In the genomic region with DNA sequence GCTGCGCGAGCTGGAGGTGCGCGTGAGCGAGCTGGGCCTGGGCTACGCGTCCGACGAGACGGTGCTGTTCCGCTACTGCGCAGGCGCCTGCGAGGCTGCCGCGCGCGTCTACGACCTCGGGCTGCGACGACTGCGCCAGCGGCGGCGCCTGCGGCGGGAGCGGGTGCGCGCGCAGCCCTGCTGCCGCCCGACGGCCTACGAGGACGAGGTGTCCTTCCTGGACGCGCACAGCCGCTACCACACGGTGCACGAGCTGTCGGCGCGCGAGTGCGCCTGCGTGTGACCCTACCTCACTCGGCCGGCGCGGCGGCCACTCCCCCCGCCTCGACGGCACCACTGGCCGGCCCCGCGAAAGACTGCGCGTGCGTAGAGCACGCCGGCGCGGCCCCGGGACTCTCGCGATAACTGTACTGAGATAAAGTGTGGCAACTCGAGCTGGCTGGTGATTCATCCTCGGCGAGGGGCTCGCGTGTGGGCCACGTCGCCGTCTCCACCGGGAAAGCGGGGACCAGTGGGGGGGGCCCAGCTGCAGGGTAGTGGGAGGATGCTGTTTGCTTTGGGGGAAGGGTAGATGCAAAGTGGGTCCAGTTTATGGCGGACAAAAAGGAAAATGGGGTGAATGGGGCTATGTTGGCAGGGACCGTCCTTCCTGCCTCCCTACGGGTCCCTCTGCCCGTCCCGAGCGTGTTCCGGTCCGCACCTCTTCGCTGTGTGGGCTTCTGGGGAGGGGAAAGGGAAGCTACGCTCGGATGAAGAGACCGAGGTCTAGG, we compare ENCODE assay signal across 8 cellular contexts. TPM values are rescaled to one million over a fixed set of nuclear protein-coding genes. Genes with fewer than 3 reads are reported as not detected.
DNase-seq lines count a peak whose midpoint lies in the region; ATAC-seq and TF ChIP-seq lines count a peak whose summit lies in the region.

No MANE protein-coding gene starts in this region.

- 0 to 1% (median 1%) methylated on average over 14 to 91 of the region's 91 CpGs for WGBS in adrenal gland, 4 donors
- 2% methylated on average over 91 of the region's 91 CpGs for WGBS in right cardiac atrium
- 0 to 1% (median 1%) methylated on average over 63 to 91 of the region's 91 CpGs for WGBS in psoas muscle, 3 donors

- TF ChIP-seq POLR2A in adrenal gland (IDR thresholded peaks at IDR 0.05), result peak; percentile 90 to 94

- H3K4me1 ChIP-seq in adrenal gland (replicated peaks in 1 of 2), result peaks cover 14 to 18% of the 10 kb centered on the region in 2 donors
- peaks cover 2% of the 10 kb centered on the region for H3K4me1 ChIP-seq in right cardiac atrium (ENCODE audit: control insufficient read depth, insufficient read depth, low read length)
- no peaks in the 10 kb centered on the region for H3K4me1 ChIP-seq in psoas muscle

- POLR2A ChIA-PET in GM10248 (lab: Yijun Ruan, JAX), result interaction anchor here (0.5 to 2.6 kb wide), 19 partner anchors 11 to 1037 kb away, joined by 3 to 21 read pairs (median 4); partner anchors contain the start of genes DUS3L, FEM1A, FUT6 and NDUFA11

- DNase-seq in GM10248 (ENCODE audit: extremely low spot score), result peak; percentile 98
- peak; percentile 92 for DNase-seq in NCI-H1105 (lab: John Stamatoyannopoulos, UW)
- DNase-seq in SW480 (ENCODE audit: low spot score), result peak; percentile 87
- DNase-seq in adrenal gland, result peak; percentile 93 to 96 (median 96)
- DNase-seq in right cardiac atrium, result peak; percentile 90 to 96 (median 95)
- peak; percentile 79 to 87 for DNase-seq in psoas muscle
- DNase-seq in ureter (ENCODE audit: low spot score), result peak; percentile 95

- peak overlapping the region; percentile 35 to 90 (median 56) for H3K27ac ChIP-seq in adrenal gland
- peak overlapping the region; percentile 42 for H3K27ac ChIP-seq in right cardiac atrium (ENCODE audit: low read length)
- no peak overlapping the region for H3K27ac ChIP-seq in psoas muscle

- peak overlapping the region in 3 of 4 donors; percentile 5 to 56 (median 18) for H3K4me3 ChIP-seq in adrenal gland
- peak overlapping the region; percentile 24 for H3K4me3 ChIP-seq in right cardiac atrium (ENCODE audit: low read length)
- peak overlapping the region; percentile 52 for H3K4me3 ChIP-seq in psoas muscle

- H3K9me3 ChIP-seq in adrenal gland (replicated peaks in 1 of 3) (no peaks in the 10 kb centered on the region), right cardiac atrium (ENCODE audit: control insufficient read depth, low read length) (no peaks in the 10 kb centered on the region), psoas muscle (no peaks in the 10 kb centered on the region)

- H3K36me3 ChIP-seq in adrenal gland (replicated peaks in 1 of 2), result no peaks in the 10 kb centered on the region
- no peaks in the 10 kb centered on the region for H3K36me3 ChIP-seq in psoas muscle (ENCODE audit: insufficient read depth in 1 of 2, low read depth in 1 of 2)

- CTCF ChIA-PET in GM10248 (lab: Yijun Ruan, JAX), result interaction anchor here (1.3 to 8.3 kb wide), 7 partner anchors 10 to 195 kb away, joined by 3 to 70 read pairs (median 5); partner anchors contain the start of genes NDUFA11 and NRTN

- H3K27me3 ChIP-seq in adrenal gland, result no peaks in the 10 kb centered on the region
- H3K27me3 ChIP-seq in right cardiac atrium (ENCODE audit: control insufficient read depth, insufficient read depth), result no peaks in the 10 kb centered on the region
- H3K27me3 ChIP-seq in psoas muscle (ENCODE audit: insufficient read depth in 3 of 3, low read length in 2 of 3), result peaks cover 0 to 88% (median 30%) of the 10 kb centered on the region in 3 donors

- no peak for TF ChIP-seq CTCF in GM10248 (IDR thresholded peaks at IDR 0.05; ENCODE audit: control extremely low read depth, extremely low read depth, low read depth, missing control alignments)
- peak in 1 of 6 experiments; percentile 8 for TF ChIP-seq CTCF in adrenal gland (IDR thresholded peaks at IDR 0.05)
- TF ChIP-seq CTCF in psoas muscle (IDR thresholded peaks at IDR 0.05), result no peak

- intact Hi-C loops in adrenal gland (cut with DNase I) (no loop called here), right cardiac atrium (cut with DNase I) (loop anchor here in 2 of 4 donors (10.0 kb wide), 1 partner anchor 57 kb away; no protein-coding TSS in a partner anchor), psoas muscle (cut with DNase I) (no loop called here)

- ATAC-seq in HG02571 (IDR thresholded peaks at IDR 0.05; ENCODE audit: unreplicated experiment), result peak; percentile 67
- peak; percentile 80 to 83 for ATAC-seq in right cardiac atrium
- peak; percentile 39 to 73 (median 58) for ATAC-seq in psoas muscle

RNA-seq across cellular contexts. Expression of gene FUT6, which starts 11.4 kb away (rescaled TPM):
- not detected for total RNA-seq in adrenal gland
- under 1 TPM in 1 of 3 donors, not detected in 2; 0.03 TPM for polyA plus RNA-seq in adrenal gland
- total RNA-seq in right cardiac atrium, result not detected
- not detected for polyA plus RNA-seq in right cardiac atrium
- total RNA-seq in psoas muscle, result not detected
- polyA plus RNA-seq in psoas muscle, result under 1 TPM in 2 of 3 donors, not detected in 1; 0.03 TPM
- total RNA-seq in ureter, result 4.7 TPM

RNA-seq across cellular contexts. Expression of gene FUT3, which starts 23.2 kb away (rescaled TPM):
- under 1 TPM in 2 of 8 donors, not detected in 6; 0.14 to 0.15 TPM for total RNA-seq in adrenal gland
- under 1 TPM in 2 of 3 donors, not detected in 1; 0.16 to 0.20 TPM for polyA plus RNA-seq in adrenal gland
- total RNA-seq in right cardiac atrium, result not detected
- not detected for polyA plus RNA-seq in right cardiac atrium
- under 1 TPM in 1 of 4 donors, not detected in 3; 0.19 TPM for total RNA-seq in psoas muscle
- polyA plus RNA-seq in psoas muscle, result under 1 TPM in 1 of 3 donors, not detected in 2; 0.03 TPM
- 32.0 TPM for total RNA-seq in ureter

RNA-seq across cellular contexts. Expression of gene NRTN, which starts 23.2 kb away (rescaled TPM):
- total RNA-seq in adrenal gland (10 to 100 TPM in 5 of 8 donors, 1 to 10 TPM in 3; 4.5 to 26.8 (median 13.0) TPM), right cardiac atrium (10 to 100 TPM; 31.6 to 57.1 (median 52.5) TPM), psoas muscle (not detected), ureter (1.0 TPM)
- polyA plus RNA-seq in adrenal gland (1 to 10 TPM; 4.9 to 9.0 (median 8.7) TPM), right cardiac atrium (31.7 TPM), psoas muscle (not detected)

RNA-seq across cellular contexts. Expression of gene DUS3L, which starts 37.1 kb away (rescaled TPM):
- total RNA-seq in adrenal gland (10 to 100 TPM; 15.5 to 48.3 (median 31.5) TPM), right cardiac atrium (10 to 100 TPM; 16.0 to 27.3 (median 19.7) TPM), psoas muscle (10 to 100 TPM; 13.4 to 29.9 (median 20.6) TPM), ureter (41.2 TPM)
- polyA plus RNA-seq in adrenal gland (100 to 1,000 TPM in 1 of 3 donors, 10 to 100 TPM in 2; 10.9 to 142 (median 90.2) TPM), right cardiac atrium (15.5 TPM), psoas muscle (10 to 100 TPM; 23.2 to 40.1 (median 26.8) TPM)

RNA-seq across cellular contexts. Expression of gene FUT5, which starts 42.3 kb away (rescaled TPM):
- total RNA-seq in adrenal gland (not detected), right cardiac atrium (not detected), psoas muscle (not detected), ureter (not detected)
- polyA plus RNA-seq in adrenal gland (not detected), right cardiac atrium (not detected), psoas muscle (not detected)

Comparison
In these comparisons a context has a peak if more than half of its experiments do, and no peak if none do; other contexts are left out.
1. RNA of gene FUT3, which starts 23.2 kb away (total RNA-seq): 32.0 TPM in ureter (single experiment); 0.19 TPM in psoas muscle, 0.14 to 0.15 TPM in adrenal gland and not detected in right cardiac atrium; every median in the first group is over 10 times any median in the second.
2. Peak in every context shown above with its lines, with median percentiles within 50 percentile points of each other: DNase-seq, ATAC-seq and H3K4me3 ChIP-seq.